Comparison of ENCODE assay signal across 8 cellular contexts in the genomic region with DNA sequence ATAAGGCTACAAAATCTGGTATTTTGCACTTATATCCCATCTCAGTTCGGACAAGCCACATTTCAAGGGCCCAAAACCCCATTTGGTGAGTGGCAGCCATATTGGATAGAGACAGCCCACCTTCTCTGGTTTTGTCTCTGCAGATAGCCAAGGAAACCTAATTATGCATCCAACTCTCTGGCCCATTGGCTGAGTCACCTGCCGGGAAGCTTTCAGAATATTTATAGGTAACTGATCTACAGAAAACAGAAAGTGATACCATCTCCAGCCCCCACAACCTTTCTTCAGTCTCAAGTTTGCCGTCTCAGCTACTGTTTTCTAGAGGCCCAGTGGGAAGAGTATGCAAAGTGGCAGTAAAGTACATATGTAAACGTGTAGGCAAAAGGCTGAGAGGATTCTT. TPM values are rescaled to one million over a fixed set of nuclear protein-coding genes. Genes with fewer than 3 reads are reported as not detected.
DNase-seq lines count a peak whose midpoint lies in the region; ATAC-seq and TF ChIP-seq lines count a peak whose summit lies in the region.

No MANE protein-coding gene starts in this region.

- TF ChIP-seq CTCF in natural killer cell (IDR thresholded peaks at IDR 0.05) (no peak), progenitor cell of endocrine pancreas (IDR thresholded peaks at IDR 0.05; ENCODE audit: unreplicated experiment) (no peak)

- ATAC-seq in natural killer cell treated with Interleukin-12 subunit alpha and Interleukin-12 subunit beta and Interleukin-15 and Interleukin-18, amount 100 ng/mL, for 72 hours: peak in 1 of 2 donors; percentile 59
- ATAC-seq in natural killer cell (no peak), HG03196 (IDR thresholded peaks at IDR 0.05; ENCODE audit: unreplicated experiment) (peak; percentile 88), Right ventricle myocardium superior (ENCODE audit: poor library complexity) (no peak)

- no peak for DNase-seq in natural killer cell treated with Interleukin-12 subunit alpha and Interleukin-12 subunit beta and Interleukin-15 and Interleukin-18, amount 100 ng/mL, for 72 hours (ENCODE audit: low spot score)
- no peak for DNase-seq in natural killer cell
- DNase-seq in activated naive CD4-positive, alpha-beta T cell treated with anti-CD3 and anti-CD28 coated beads for 36 hours: peak; percentile 85
- no peak for DNase-seq in Right ventricle myocardium superior
- no peak for DNase-seq in mucosa of gallbladder (ENCODE audit: low spot score)
- DNase-seq in AG08396 (ENCODE audit: low spot score): no peak
- DNase-seq in progenitor cell of endocrine pancreas (ENCODE audit: low spot score, unreplicated experiment): no peak

- CTCF ChIA-PET in activated naive CD4-positive, alpha-beta T cell treated with anti-CD3 and anti-CD28 coated beads for 36 hours (lab: Charles Lee): interaction anchor here (0.6 kb wide), 2 partner anchors 111 to 263 kb away, joined by 3 to 6 read pairs; no protein-coding TSS in a partner anchor

- H3K4me3 Mint-ChIP-seq in natural killer cell treated with Interleukin-12 subunit alpha and Interleukin-12 subunit beta and Interleukin-15 and Interleukin-18, amount 100 ng/mL, for 72 hours: peak overlapping the region; percentile 37
- H3K4me3 Mint-ChIP-seq in natural killer cell (no peak overlapping the region), progenitor cell of endocrine pancreas (ENCODE audit: low read depth) (no peak overlapping the region)
- H3K4me3 Mint-ChIP-seq in activated naive CD4-positive, alpha-beta T cell treated with anti-CD3 and anti-CD28 coated beads for 36 hours: peak overlapping the region; percentile 60

- H3K27me3 Mint-ChIP-seq in natural killer cell treated with Interleukin-12 subunit alpha and Interleukin-12 subunit beta and Interleukin-15 and Interleukin-18, amount 100 ng/mL, for 72 hours: peaks cover 12 to 13% of the 10 kb centered on the region in 2 donors
- peaks cover 3 to 6% of the 10 kb centered on the region in 2 donors for H3K27me3 Mint-ChIP-seq in natural killer cell (ENCODE audit: low read depth in 2 of 2)
- no peaks in the 10 kb centered on the region for H3K27me3 Mint-ChIP-seq in activated naive CD4-positive, alpha-beta T cell treated with anti-CD3 and anti-CD28 coated beads for 36 hours (ENCODE audit: low read depth)
- peaks cover 10% of the 10 kb centered on the region for H3K27me3 Mint-ChIP-seq in progenitor cell of endocrine pancreas

- intact Hi-C loops in natural killer cell (cut with micrococcal nuclease) (no loop called here), Right ventricle myocardium superior (cut with DNase I) (no loop called here)
- intact Hi-C loops in activated naive CD4-positive, alpha-beta T cell treated with anti-CD3 and anti-CD28 coated beads for 36 hours (cut with micrococcal nuclease): loop anchor here (1.0 to 10.0 kb wide), 8 partner anchors 36 to 782 kb away; a partner anchor contains a TSS

- H3K9me3 Mint-ChIP-seq in natural killer cell treated with Interleukin-12 subunit alpha and Interleukin-12 subunit beta and Interleukin-15 and Interleukin-18, amount 100 ng/mL, for 72 hours: no peaks in the 10 kb centered on the region
- no peaks in the 10 kb centered on the region for H3K9me3 Mint-ChIP-seq in natural killer cell
- peaks cover 3% of the 10 kb centered on the region for H3K9me3 Mint-ChIP-seq in activated naive CD4-positive, alpha-beta T cell treated with anti-CD3 and anti-CD28 coated beads for 36 hours
- H3K9me3 Mint-ChIP-seq in progenitor cell of endocrine pancreas (ENCODE audit: low read depth): peaks cover 7% of the 10 kb centered on the region

- H3K4me1 Mint-ChIP-seq in natural killer cell treated with Interleukin-12 subunit alpha and Interleukin-12 subunit beta and Interleukin-15 and Interleukin-18, amount 100 ng/mL, for 72 hours (ENCODE audit: low read depth in 2 of 2): peaks cover 5 to 12% of the 10 kb centered on the region in 2 donors
- peaks cover 0 to 6% of the 10 kb centered on the region in 2 donors for H3K4me1 Mint-ChIP-seq in natural killer cell
- H3K4me1 Mint-ChIP-seq in activated naive CD4-positive, alpha-beta T cell treated with anti-CD3 and anti-CD28 coated beads for 36 hours (ENCODE audit: low read depth): peaks cover 77% of the 10 kb centered on the region
- no peaks in the 10 kb centered on the region for H3K4me1 Mint-ChIP-seq in progenitor cell of endocrine pancreas (ENCODE audit: low read depth)

- H3K27ac Mint-ChIP-seq in natural killer cell treated with Interleukin-12 subunit alpha and Interleukin-12 subunit beta and Interleukin-15 and Interleukin-18, amount 100 ng/mL, for 72 hours: peak overlapping the region; percentile 22 to 69
- H3K27ac Mint-ChIP-seq in natural killer cell (no peak overlapping the region), progenitor cell of endocrine pancreas (no peak overlapping the region)
- H3K27ac Mint-ChIP-seq in activated naive CD4-positive, alpha-beta T cell treated with anti-CD3 and anti-CD28 coated beads for 36 hours: peak overlapping the region; percentile 94

- no peaks in the 10 kb centered on the region for H3K36me3 Mint-ChIP-seq in natural killer cell treated with Interleukin-12 subunit alpha and Interleukin-12 subunit beta and Interleukin-15 and Interleukin-18, amount 100 ng/mL, for 72 hours
- H3K36me3 Mint-ChIP-seq in natural killer cell (no peaks in the 10 kb centered on the region), progenitor cell of endocrine pancreas (ENCODE audit: insufficient read depth) (peaks cover 1% of the 10 kb centered on the region)
- H3K36me3 Mint-ChIP-seq in activated naive CD4-positive, alpha-beta T cell treated with anti-CD3 and anti-CD28 coated beads for 36 hours (ENCODE audit: low read depth): peaks cover 2% of the 10 kb centered on the region

RNA-seq across cellular contexts. Expression of a gene that starts 33.7 kb away (rescaled TPM):
- 100 to 1,000 TPM; 140 to 143 TPM for total RNA-seq in natural killer cell treated with Interleukin-12 subunit alpha and Interleukin-12 subunit beta and Interleukin-15 and Interleukin-18, amount 100 ng/mL, for 72 hours
- total RNA-seq in natural killer cell (100 to 1,000 TPM; 114 to 121 (median 117) TPM), Right ventricle myocardium superior (175 TPM), mucosa of gallbladder (101 TPM), progenitor cell of endocrine pancreas (164 TPM in 2 replicates)
- total RNA-seq in activated naive CD4-positive, alpha-beta T cell treated with anti-CD3 and anti-CD28 coated beads for 36 hours: 100 to 1,000 TPM; 280 to 285 TPM

Comparison
In these comparisons a context has a peak if more than half of its experiments do, and no peak if none do; other contexts are left out.
1. H3K27ac Mint-ChIP-seq: peak in natural killer cell treated with Interleukin-12 subunit alpha and Interleukin-12 subunit beta and Interleukin-15 and Interleukin-18, amount 100 ng/mL, for 72 hours (2 of 2) and activated naive CD4-positive, alpha-beta T cell treated with anti-CD3 and anti-CD28 coated beads for 36 hours (single experiment); none in natural killer cell (0 of 2) and progenitor cell of endocrine pancreas (single experiment).
2. H3K4me3 Mint-ChIP-seq: peak in natural killer cell treated with Interleukin-12 subunit alpha and Interleukin-12 subunit beta and Interleukin-15 and Interleukin-18, amount 100 ng/mL, for 72 hours (single experiment) and activated naive CD4-positive, alpha-beta T cell treated with anti-CD3 and anti-CD28 coated beads for 36 hours (single experiment); none in natural killer cell (single experiment) and progenitor cell of endocrine pancreas (single experiment).